Comparison of ENCODE assay signal across 8 cellular contexts in genomic region chr9:129640871-129641750, GRCh38. TPM values are rescaled to one million over a fixed set of nuclear protein-coding genes. Genes with fewer than 3 reads are reported as not detected.
DNase-seq lines count a peak whose midpoint lies in the region; ATAC-seq and TF ChIP-seq lines count a peak whose summit lies in the region.

No MANE protein-coding gene starts in this region.

- DNase-seq in GM12865 (ENCODE audit: low read depth), result no peak
- DNase-seq in natural killer cell treated with Interleukin-12 subunit alpha and Interleukin-12 subunit beta and Interleukin-15 and Interleukin-18, amount 100 ng/mL, for 72 hours (ENCODE audit: low spot score), result no peak
- no peak for DNase-seq in activated effector memory CD4-positive, alpha-beta T cell treated with anti-CD3 and anti-CD28 coated beads, Interleukin-2, amount 50 U/mL, for 16 hours
- DNase-seq in activated CD8-positive, alpha-beta memory T cell treated with anti-CD3 and anti-CD28 coated beads for 24 hours, result no peak

- no peaks in the 10 kb centered on the region for H3K9me3 ChIP-seq in KOPT-K1 (ENCODE audit: insufficient read depth, low read length, poor library complexity, severe bottlenecking)

- no peaks in the 10 kb centered on the region for H3K36me3 Mint-ChIP-seq in natural killer cell treated with Interleukin-12 subunit alpha and Interleukin-12 subunit beta and Interleukin-15 and Interleukin-18, amount 100 ng/mL, for 72 hours

- peaks cover 36% of the 10 kb centered on the region for H3K36me3 ChIP-seq in KOPT-K1 (ENCODE audit: insufficient read depth, low read length)

- H3K27ac ChIP-seq in KOPT-K1 (ENCODE audit: low read depth, low read length, poor library complexity, severe bottlenecking) (peak overlapping the region; percentile 60), cingulate gyrus (ENCODE audit: low read depth, low read length) (peak overlapping the region; percentile 94)

- H3K4me3 Mint-ChIP-seq in natural killer cell treated with Interleukin-12 subunit alpha and Interleukin-12 subunit beta and Interleukin-15 and Interleukin-18, amount 100 ng/mL, for 72 hours, result peak overlapping the region; percentile 93

- H3K4me3 ChIP-seq in GM12865 (ENCODE audit: low read depth, low read length), result peak overlapping the region; percentile 95

- peak overlapping the region; percentile 61 to 63 for H3K27ac Mint-ChIP-seq in natural killer cell treated with Interleukin-12 subunit alpha and Interleukin-12 subunit beta and Interleukin-15 and Interleukin-18, amount 100 ng/mL, for 72 hours

- peak in 1 of 2 donors; percentile 11 for ATAC-seq in natural killer cell treated with Interleukin-12 subunit alpha and Interleukin-12 subunit beta and Interleukin-15 and Interleukin-18, amount 100 ng/mL, for 72 hours
- ATAC-seq in GM21515 (IDR thresholded peaks at IDR 0.05; ENCODE audit: unreplicated experiment), result no peak
- ATAC-seq in GM21786 (IDR thresholded peaks at IDR 0.05; ENCODE audit: unreplicated experiment), result no peak

- no peaks in the 10 kb centered on the region for H3K27me3 Mint-ChIP-seq in natural killer cell treated with Interleukin-12 subunit alpha and Interleukin-12 subunit beta and Interleukin-15 and Interleukin-18, amount 100 ng/mL, for 72 hours

- H3K4me1 Mint-ChIP-seq in natural killer cell treated with Interleukin-12 subunit alpha and Interleukin-12 subunit beta and Interleukin-15 and Interleukin-18, amount 100 ng/mL, for 72 hours (ENCODE audit: low read depth in 2 of 2), result peaks cover 10 to 18% of the 10 kb centered on the region in 2 donors

- H3K9me3 Mint-ChIP-seq in natural killer cell treated with Interleukin-12 subunit alpha and Interleukin-12 subunit beta and Interleukin-15 and Interleukin-18, amount 100 ng/mL, for 72 hours, result no peaks in the 10 kb centered on the region

- TF ChIP-seq CTCF in GM12865 (IDR thresholded peaks at IDR 0.05; ENCODE audit: insufficient read depth, low read depth, low read length, missing control alignments), result no peak

RNA-seq across cellular contexts. Expression of gene ASB6, which starts 0.8 kb away (rescaled TPM):
- 10 to 100 TPM; 31.0 to 42.5 TPM for total RNA-seq in natural killer cell treated with Interleukin-12 subunit alpha and Interleukin-12 subunit beta and Interleukin-15 and Interleukin-18, amount 100 ng/mL, for 72 hours

RNA-seq across cellular contexts. Expression of gene NTMT1, which starts 15.1 kb away (rescaled TPM):
- total RNA-seq in natural killer cell treated with Interleukin-12 subunit alpha and Interleukin-12 subunit beta and Interleukin-15 and Interleukin-18, amount 100 ng/mL, for 72 hours, result 10 to 100 TPM; 28.9 to 63.1 TPM

RNA-seq across cellular contexts. Expression of gene C9orf50, which starts 20.2 kb away (rescaled TPM):
- total RNA-seq in natural killer cell treated with Interleukin-12 subunit alpha and Interleukin-12 subunit beta and Interleukin-15 and Interleukin-18, amount 100 ng/mL, for 72 hours, result not detected

RNA-seq across cellular contexts. Expression of gene PRRX2, which starts 24.3 kb away (rescaled TPM):
- total RNA-seq in natural killer cell treated with Interleukin-12 subunit alpha and Interleukin-12 subunit beta and Interleukin-15 and Interleukin-18, amount 100 ng/mL, for 72 hours, result not detected
